ENCODE assay signal across 1 cellular context in the genomic region with DNA sequence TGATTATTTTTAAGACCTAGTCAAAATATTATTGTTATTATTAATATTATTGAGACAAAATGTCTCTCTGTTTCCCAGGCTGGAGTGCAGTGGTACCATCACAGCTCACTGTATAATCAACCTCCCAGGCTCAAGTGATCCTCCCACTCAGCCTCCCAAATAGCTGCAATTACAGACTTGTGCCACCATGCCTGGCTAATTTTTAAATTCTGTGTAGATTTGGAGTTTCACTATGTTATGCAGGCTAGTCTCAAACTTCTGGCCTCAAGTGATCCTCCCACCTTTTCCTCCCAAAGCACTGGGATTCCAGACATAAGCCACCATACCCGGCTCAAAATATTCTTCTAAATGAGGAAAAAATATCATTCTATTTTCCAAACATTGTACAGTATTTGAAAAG.
TF ChIP-seq lines count a peak whose summit lies in the region.

No MANE protein-coding gene starts in this region.

TF ChIP-seq in SK-N-SH treated with all-trans-retinoic acid at 6 μM for 48 hours, 23 proteins besides CTCF, POLR2A, EP300 and RAD21 (continued from another document):
- TF ChIP-seq, protein P1, sequence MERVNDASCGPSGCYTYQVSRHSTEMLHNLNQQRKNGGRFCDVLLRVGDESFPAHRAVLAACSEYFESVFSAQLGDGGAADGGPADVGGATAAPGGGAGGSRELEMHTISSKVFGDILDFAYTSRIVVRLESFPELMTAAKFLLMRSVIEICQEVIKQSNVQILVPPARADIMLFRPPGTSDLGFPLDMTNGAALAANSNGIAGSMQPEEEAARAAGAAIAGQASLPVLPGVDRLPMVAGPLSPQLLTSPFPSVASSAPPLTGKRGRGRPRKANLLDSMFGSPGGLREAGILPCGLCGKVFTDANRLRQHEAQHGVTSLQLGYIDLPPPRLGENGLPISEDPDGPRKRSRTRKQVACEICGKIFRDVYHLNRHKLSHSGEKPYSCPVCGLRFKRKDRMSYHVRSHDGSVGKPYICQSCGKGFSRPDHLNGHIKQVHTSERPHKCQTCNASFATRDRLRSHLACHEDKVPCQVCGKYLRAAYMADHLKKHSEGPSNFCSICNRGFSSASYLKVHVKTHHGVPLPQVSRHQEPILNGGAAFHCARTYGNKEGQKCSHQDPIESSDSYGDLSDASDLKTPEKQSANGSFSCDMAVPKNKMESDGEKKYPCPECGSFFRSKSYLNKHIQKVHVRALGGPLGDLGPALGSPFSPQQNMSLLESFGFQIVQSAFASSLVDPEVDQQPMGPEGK (CRISPR knock-in tag; IDR thresholded peaks at IDR 0.05; ENCODE audit: borderline replicate concordance): no peak
- TF ChIP-seq ISL1 (CRISPR knock-in tag; IDR thresholded peaks at IDR 0.05) (no peak), ZNF565 (CRISPR knock-in tag; conservative IDR thresholded peaks at IDR 0.05; ENCODE audit: low read depth) (no peak), RARB (CRISPR knock-in tag; IDR thresholded peaks at IDR 0.05) (no peak), ARNTL (CRISPR knock-in tag; IDR thresholded peaks at IDR 0.05; ENCODE audit: borderline replicate concordance, low read depth) (no peak)
